ENCODE assay signal across 9 cellular contexts in the genomic region with DNA sequence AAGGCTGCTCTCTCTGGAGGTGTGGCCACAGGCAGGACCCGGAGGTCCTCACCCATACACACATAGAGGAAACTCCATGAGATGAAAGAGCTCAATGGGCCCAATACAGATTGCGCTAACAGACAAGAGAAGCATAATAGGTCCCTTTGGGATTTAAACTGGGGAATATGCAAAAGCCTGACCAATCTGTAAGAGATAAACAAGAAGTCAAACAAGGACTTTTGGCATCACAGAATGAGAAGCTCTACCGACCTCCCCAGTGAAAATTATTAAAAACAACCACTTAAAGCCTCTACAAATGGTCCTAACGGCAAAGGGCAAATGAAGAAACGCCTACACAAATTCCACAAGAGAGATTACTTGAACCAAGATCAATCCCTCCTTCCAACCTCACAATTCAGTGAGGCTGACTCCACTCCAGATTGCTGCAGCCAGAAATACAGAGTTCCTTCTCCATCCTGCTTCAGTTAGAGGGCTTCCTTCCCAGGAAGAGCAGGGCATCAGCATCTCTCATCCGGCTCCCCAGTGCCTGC. TPM values are rescaled to one million over a fixed set of nuclear protein-coding genes. Genes with fewer than 3 reads are reported as not detected.
DNase-seq lines count a peak whose midpoint lies in the region; FAIRE-seq and TF ChIP-seq lines count a peak whose summit lies in the region.
"Had no signal": no experiment of that assay in that cellular context is flagged by ENCODE, and none has a peak within 500 bp of the region (broad histone marks: within the 10 kb centered on the region; RNA-seq: fewer than 3 reads in every experiment).

No MANE protein-coding gene starts in this region.

- H3K27ac ChIP-seq in coronary artery = peak overlapping the region; percentile 68 to 76

- H3K27me3 ChIP-seq in MG63 = no peaks in the 10 kb centered on the region

- FAIRE-seq in HTR-8/SVneo (lab: Jason Lieb, UNC) = no peak

- H3K9me3 ChIP-seq in MG63 = no peaks in the 10 kb centered on the region
- H3K9me3 ChIP-seq: HAP-1 had no signal

- peaks cover 81% of the 10 kb centered on the region for H3K36me3 ChIP-seq in MG63

- peak; percentile 57 to 87 for DNase-seq in NCI-H526 (lab: John Stamatoyannopoulos, UW)
- no peak for DNase-seq in coronary artery (ENCODE audit: low spot score)
- peak; percentile 49 for DNase-seq in medulla oblongata (ENCODE audit: extremely low spot score)
- peak; percentile 52 for DNase-seq in superior temporal gyrus (ENCODE audit: extremely low spot score)
- no peak for DNase-seq in HTR-8/SVneo (ENCODE audit: insufficient read length, low spot score)
- no peak for DNase-seq in MG63
- DNase-seq in iPS-NIHi7 (ENCODE audit: extremely low spot score) = no peak
- DNase-seq: stimulated activated naive CD4-positive, alpha-beta T cell had no signal

- no peak overlapping the region for H3K4me3 ChIP-seq in coronary artery
- H3K4me3 ChIP-seq in MG63 = no peak overlapping the region
- H3K4me3 ChIP-seq: HAP-1 had no signal

- TF ChIP-seq CTCF in coronary artery (IDR thresholded peaks at IDR 0.05) = no peak

RNA-seq across cellular contexts. Expression of a gene that starts 10.8 kb away (rescaled TPM):
- total RNA-seq in MG63 (2014; rRNA removed; shearing (Covaris generic); ENCODE audit: low replicate concordance) = 26.2 and 29.0 TPM in 2 replicates

RNA-seq across cellular contexts. Expression of a gene that starts 20.0 kb away (rescaled TPM):
- total RNA-seq in MG63 (2014; rRNA removed; shearing (Covaris generic); ENCODE audit: low replicate concordance) = 0.89 TPM in 1 of 2 replicates, not detected in the other

Comparison
In these comparisons a context has a peak if more than half of its experiments do, and no peak if none do; other contexts are left out.
1. DNase-seq: peak in NCI-H526 (2 of 2), medulla oblongata (single experiment) and superior temporal gyrus (single experiment); none in coronary artery (single experiment), HTR-8/SVneo (single experiment), MG63 (single experiment) and iPS-NIHi7 (single experiment).